ENCODE assay signal across 1 cellular context in the genomic region with DNA sequence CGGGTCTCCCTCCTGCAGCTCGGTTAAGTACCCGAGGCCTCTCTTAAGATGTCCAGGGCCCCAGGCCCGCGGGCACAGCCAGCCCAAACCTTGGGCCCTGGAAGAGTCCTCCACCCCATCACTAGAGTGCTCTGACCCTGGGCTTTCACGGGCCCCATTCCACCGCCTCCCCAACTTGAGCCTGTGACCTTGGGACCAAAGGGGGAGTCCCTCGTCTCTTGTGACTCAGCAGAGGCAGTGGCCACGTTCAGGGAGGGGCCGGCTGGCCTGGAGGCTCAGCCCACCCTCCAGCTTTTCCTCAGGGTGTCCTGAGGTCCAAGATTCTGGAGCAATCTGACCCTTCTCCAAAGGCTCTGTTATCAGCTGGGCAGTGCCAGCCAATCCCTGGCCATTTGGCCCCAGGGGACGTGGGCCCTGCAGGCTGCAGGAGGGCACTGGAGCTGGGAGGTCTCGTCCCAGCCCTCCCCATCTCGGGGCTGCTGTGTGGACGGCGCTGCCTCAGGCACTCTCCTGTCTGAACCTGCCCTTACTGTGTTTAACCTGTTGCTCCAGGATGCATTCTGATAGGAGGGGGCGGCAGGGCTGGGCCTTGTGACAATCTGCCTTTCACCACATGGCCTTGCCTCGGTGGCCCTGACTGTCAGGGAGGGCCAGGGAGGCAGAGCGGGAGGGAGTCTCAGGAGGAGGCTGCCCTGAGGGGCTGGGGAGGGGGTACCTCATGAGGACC.
TF ChIP-seq lines count a peak whose summit lies in the region.

No MANE protein-coding gene starts in this region.

TF ChIP-seq in K562, 482 proteins besides CTCF, POLR2A, EP300 and RAD21 (continued from another document and continues in another):
- TF ChIP-seq, protein P1, sequence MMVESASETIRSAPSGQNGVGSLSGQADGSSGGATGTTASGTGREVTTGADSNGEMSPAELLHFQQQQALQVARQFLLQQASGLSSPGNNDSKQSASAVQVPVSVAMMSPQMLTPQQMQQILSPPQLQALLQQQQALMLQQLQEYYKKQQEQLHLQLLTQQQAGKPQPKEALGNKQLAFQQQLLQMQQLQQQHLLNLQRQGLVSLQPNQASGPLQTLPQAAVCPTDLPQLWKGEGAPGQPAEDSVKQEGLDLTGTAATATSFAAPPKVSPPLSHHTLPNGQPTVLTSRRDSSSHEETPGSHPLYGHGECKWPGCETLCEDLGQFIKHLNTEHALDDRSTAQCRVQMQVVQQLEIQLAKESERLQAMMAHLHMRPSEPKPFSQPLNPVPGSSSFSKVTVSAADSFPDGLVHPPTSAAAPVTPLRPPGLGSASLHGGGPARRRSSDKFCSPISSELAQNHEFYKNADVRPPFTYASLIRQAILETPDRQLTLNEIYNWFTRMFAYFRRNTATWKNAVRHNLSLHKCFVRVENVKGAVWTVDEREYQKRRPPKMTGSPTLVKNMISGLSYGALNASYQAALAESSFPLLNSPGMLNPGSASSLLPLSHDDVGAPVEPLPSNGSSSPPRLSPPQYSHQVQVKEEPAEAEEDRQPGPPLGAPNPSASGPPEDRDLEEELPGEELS (CRISPR knock-in tag; IDR thresholded peaks at IDR 0.05; ENCODE audit: borderline replicate concordance): no peak
- TF ChIP-seq ERF (CRISPR knock-in tag; IDR thresholded peaks at IDR 0.05): no peak
- no peak for TF ChIP-seq MTA3 (IDR thresholded peaks at IDR 0.05; ENCODE audit: borderline replicate concordance)
- no peak for TF ChIP-seq ATF1 (CRISPR knock-in tag; IDR thresholded peaks at IDR 0.05)
- no peak for TF ChIP-seq ATF1 (tag; IDR thresholded peaks at IDR 0.05)
- TF ChIP-seq ZNF668 (CRISPR knock-in tag; IDR thresholded peaks at IDR 0.05): no peak
- TF ChIP-seq ZBTB7A (IDR thresholded peaks at IDR 0.05; ENCODE audit: borderline replicate concordance, control insufficient read depth, low read depth, low read length): peak; percentile 75; the same call in 1 of the 2 replicates
- no peak for TF ChIP-seq DACH1 (IDR thresholded peaks at IDR 0.05; ENCODE audit: partially characterized antibody)
- no peak for TF ChIP-seq RCOR1 (IDR thresholded peaks at IDR 0.05; ENCODE audit: borderline replicate concordance in 1 of 2, low read depth in 2 of 2, low read length in 2 of 2)
- TF ChIP-seq HDAC3 (IDR thresholded peaks at IDR 0.05; ENCODE audit: borderline replicate concordance, partially characterized antibody): no peak
- no peak for TF ChIP-seq RBM17 (IDR thresholded peaks at IDR 0.05; ENCODE audit: borderline replicate concordance, low read depth, low read length)
- TF ChIP-seq, protein P2, sequence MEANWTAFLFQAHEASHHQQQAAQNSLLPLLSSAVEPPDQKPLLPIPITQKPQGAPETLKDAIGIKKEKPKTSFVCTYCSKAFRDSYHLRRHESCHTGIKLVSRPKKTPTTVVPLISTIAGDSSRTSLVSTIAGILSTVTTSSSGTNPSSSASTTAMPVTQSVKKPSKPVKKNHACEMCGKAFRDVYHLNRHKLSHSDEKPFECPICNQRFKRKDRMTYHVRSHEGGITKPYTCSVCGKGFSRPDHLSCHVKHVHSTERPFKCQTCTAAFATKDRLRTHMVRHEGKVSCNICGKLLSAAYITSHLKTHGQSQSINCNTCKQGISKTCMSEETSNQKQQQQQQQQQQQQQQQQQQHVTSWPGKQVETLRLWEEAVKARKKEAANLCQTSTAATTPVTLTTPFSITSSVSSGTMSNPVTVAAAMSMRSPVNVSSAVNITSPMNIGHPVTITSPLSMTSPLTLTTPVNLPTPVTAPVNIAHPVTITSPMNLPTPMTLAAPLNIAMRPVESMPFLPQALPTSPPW (CRISPR knock-in tag; IDR thresholded peaks at IDR 0.05): peak; percentile 49; the same call in 1 of the 2 replicates
- no peak for TF ChIP-seq SMARCE1 (IDR thresholded peaks at IDR 0.05)
- no peak for TF ChIP-seq CBFA2T3 (IDR thresholded peaks at IDR 0.05)
- no peak; the same call in 1 of the 2 replicates for TF ChIP-seq DMBX1 (CRISPR knock-in tag; IDR thresholded peaks at IDR 0.05; ENCODE audit: borderline replicate concordance)
- 0 out of 2 replicates have a peak, but pooled peaks have one; percentile 25 for TF ChIP-seq POLR2G (IDR thresholded peaks at IDR 0.05; ENCODE audit: low read depth, low read length)
- TF ChIP-seq KLF10 (CRISPR knock-in tag; IDR thresholded peaks at IDR 0.05): no peak
- TF ChIP-seq ZNF232 (CRISPR knock-in tag; IDR thresholded peaks at IDR 0.05): no peak
- TF ChIP-seq ZHX1 (conservative IDR thresholded peaks at IDR 0.05; ENCODE audit: low read length): no peak
- no peak for TF ChIP-seq ARID2 (IDR thresholded peaks at IDR 0.05)
- peak; percentile 51; the same call in 1 of the 2 replicates for TF ChIP-seq ESRRA (IDR thresholded peaks at IDR 0.05; ENCODE audit: borderline replicate concordance, low read depth)
- TF ChIP-seq SIRT6 (IDR thresholded peaks at IDR 0.05; ENCODE audit: low read depth, low read length): no peak
- TF ChIP-seq SRSF1 (IDR thresholded peaks at IDR 0.05; ENCODE audit: low read depth, low read length): no peak
- TF ChIP-seq JUND (IDR thresholded peaks at IDR 0.05; ENCODE audit: borderline replicate concordance, low read depth, low read length): 0 out of 2 replicates have a peak, but pooled peaks have one; percentile 23
- no peak for TF ChIP-seq JUND (tag; IDR thresholded peaks at IDR 0.05; ENCODE audit: borderline replicate concordance, low read depth, low read length)
- no peak for TF ChIP-seq EWSR1 (IDR thresholded peaks at IDR 0.05; ENCODE audit: borderline replicate concordance, low read depth, partially characterized antibody)
- TF ChIP-seq MNT (conservative IDR thresholded peaks at IDR 0.05): no peak
- TF ChIP-seq RBFOX2 (IDR thresholded peaks at IDR 0.05; ENCODE audit: low read depth, low read length): 0 out of 2 replicates have a peak, but pooled peaks have one; percentile 29
- TF ChIP-seq MCM5 (IDR thresholded peaks at IDR 0.05; ENCODE audit: low read depth): no peak
- TF ChIP-seq NFIX (CRISPR knock-in tag; IDR thresholded peaks at IDR 0.05; ENCODE audit: low read depth): no peak
- TF ChIP-seq MGA (IDR thresholded peaks at IDR 0.05): peak; percentile 70
- TF ChIP-seq NCOA4 (IDR thresholded peaks at IDR 0.05; ENCODE audit: partially characterized antibody): no peak
- TF ChIP-seq BRF1 (IDR thresholded peaks at IDR 0.05; ENCODE audit: borderline replicate concordance, extremely low read depth, insufficient read length): no peak
- no peak for TF ChIP-seq PTRF (tag; IDR thresholded peaks at IDR 0.05)
- TF ChIP-seq TRIM28 (IDR thresholded peaks at IDR 0.05): no peak
- no peak for TF ChIP-seq ZKSCAN1 (IDR thresholded peaks at IDR 0.05; ENCODE audit: low read depth, low read length)
- no peak for TF ChIP-seq RBBP5 (IDR thresholded peaks at IDR 0.05; ENCODE audit: borderline replicate concordance, insufficient read depth, low read length, poor library complexity, severe bottlenecking)
- no peak for TF ChIP-seq ADNP (tag; IDR thresholded peaks at IDR 0.05)
- TF ChIP-seq TCFL5 (CRISPR knock-in tag; conservative IDR thresholded peaks at IDR 0.05): no peak
- TF ChIP-seq SMAD3 (CRISPR knock-in tag; conservative IDR thresholded peaks at IDR 0.05): no peak
- peak; percentile 31; the same call in 1 of the 2 replicates for TF ChIP-seq ZNF143 (CRISPR knock-in tag; IDR thresholded peaks at IDR 0.05)
- no peak for TF ChIP-seq FOS (IDR thresholded peaks at IDR 0.05; ENCODE audit: extremely low read depth, insufficient read length)
- peak; percentile 68; the same call in 1 of the 2 replicates for TF ChIP-seq NFE2 (IDR thresholded peaks at IDR 0.05; ENCODE audit: low read depth)
